In the genomic region with DNA sequence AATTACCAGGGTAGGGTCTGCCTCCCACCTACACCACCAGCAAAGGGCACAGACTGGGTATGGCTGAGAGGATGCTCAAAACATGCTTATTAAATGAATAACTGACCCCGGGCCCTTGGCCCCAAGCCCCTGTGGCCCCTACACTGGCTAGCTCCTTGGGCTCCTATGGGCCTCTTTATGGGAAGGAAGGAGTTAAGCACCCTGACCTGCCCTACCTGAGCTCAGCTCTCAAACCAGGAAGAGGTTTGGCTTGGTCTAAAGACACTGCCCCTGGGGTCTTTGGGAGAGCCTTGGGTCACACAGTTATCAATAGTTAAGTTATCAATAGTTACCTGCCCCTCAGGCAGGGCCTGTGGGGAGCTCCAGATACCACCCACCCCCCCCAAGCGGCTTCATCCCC, we compare ENCODE assay signal across 2 cellular contexts.
TF ChIP-seq lines count a peak whose summit lies in the region.

No MANE protein-coding gene starts in this region.

TF ChIP-seq in A549, 52 proteins besides CTCF, POLR2A, EP300 and RAD21:
- TF ChIP-seq GATA3 (IDR thresholded peaks at IDR 0.05; ENCODE audit: borderline replicate concordance) = no peak
- no peak for TF ChIP-seq MAFK (IDR thresholded peaks at IDR 0.05; ENCODE audit: partially characterized antibody)
- no peak for TF ChIP-seq RARB (CRISPR knock-in tag; IDR thresholded peaks at IDR 0.05)
- TF ChIP-seq, protein P1, sequence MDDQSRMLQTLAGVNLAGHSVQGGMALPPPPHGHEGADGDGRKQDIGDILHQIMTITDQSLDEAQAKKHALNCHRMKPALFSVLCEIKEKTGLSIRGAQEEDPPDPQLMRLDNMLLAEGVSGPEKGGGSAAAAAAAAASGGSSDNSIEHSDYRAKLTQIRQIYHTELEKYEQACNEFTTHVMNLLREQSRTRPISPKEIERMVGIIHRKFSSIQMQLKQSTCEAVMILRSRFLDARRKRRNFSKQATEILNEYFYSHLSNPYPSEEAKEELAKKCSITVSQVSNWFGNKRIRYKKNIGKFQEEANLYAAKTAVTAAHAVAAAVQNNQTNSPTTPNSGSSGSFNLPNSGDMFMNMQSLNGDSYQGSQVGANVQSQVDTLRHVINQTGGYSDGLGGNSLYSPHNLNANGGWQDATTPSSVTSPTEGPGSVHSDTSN (IDR thresholded peaks at IDR 0.05) = no peak
- no peak for TF ChIP-seq ZFP36 (IDR thresholded peaks at IDR 0.05; ENCODE audit: borderline replicate concordance, partially characterized antibody)
- TF ChIP-seq, protein P2, sequence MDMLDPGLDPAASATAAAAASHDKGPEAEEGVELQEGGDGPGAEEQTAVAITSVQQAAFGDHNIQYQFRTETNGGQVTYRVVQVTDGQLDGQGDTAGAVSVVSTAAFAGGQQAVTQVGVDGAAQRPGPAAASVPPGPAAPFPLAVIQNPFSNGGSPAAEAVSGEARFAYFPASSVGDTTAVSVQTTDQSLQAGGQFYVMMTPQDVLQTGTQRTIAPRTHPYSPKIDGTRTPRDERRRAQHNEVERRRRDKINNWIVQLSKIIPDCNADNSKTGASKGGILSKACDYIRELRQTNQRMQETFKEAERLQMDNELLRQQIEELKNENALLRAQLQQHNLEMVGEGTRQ (IDR thresholded peaks at IDR 0.05) = no peak
- TF ChIP-seq FOSL2 (IDR thresholded peaks at IDR 0.05) = no peak
- TF ChIP-seq FOSL2 (CRISPR knock-in tag; IDR thresholded peaks at IDR 0.05) = no peak
- no peak for TF ChIP-seq ZSCAN20 (CRISPR knock-in tag; IDR thresholded peaks at IDR 0.05)
- TF ChIP-seq POLR2AphosphoS2 (conservative IDR thresholded peaks at IDR 0.05; ENCODE audit: low read length) = no peak
- TF ChIP-seq TP53 (CRISPR knock-in tag; IDR thresholded peaks at IDR 0.05) = no peak
- no peak for TF ChIP-seq FOXS1 (CRISPR knock-in tag; IDR thresholded peaks at IDR 0.05)
- no peak for TF ChIP-seq ZC3H11A (IDR thresholded peaks at IDR 0.05)
- no peak for TF ChIP-seq NR3C1 (IDR thresholded peaks at IDR 0.05)
TF ChIP-seq in A549: peak in this region for 0.

TF ChIP-seq in HCT116, 20 proteins besides CTCF, POLR2A, EP300 and RAD21:
- TF ChIP-seq CBX3 (IDR thresholded peaks at IDR 0.05; ENCODE audit: low read depth) = no peak
- no peak for TF ChIP-seq EZH2phosphoT487 (IDR thresholded peaks at IDR 0.05; ENCODE audit: borderline replicate concordance)
- TF ChIP-seq, protein P3, sequence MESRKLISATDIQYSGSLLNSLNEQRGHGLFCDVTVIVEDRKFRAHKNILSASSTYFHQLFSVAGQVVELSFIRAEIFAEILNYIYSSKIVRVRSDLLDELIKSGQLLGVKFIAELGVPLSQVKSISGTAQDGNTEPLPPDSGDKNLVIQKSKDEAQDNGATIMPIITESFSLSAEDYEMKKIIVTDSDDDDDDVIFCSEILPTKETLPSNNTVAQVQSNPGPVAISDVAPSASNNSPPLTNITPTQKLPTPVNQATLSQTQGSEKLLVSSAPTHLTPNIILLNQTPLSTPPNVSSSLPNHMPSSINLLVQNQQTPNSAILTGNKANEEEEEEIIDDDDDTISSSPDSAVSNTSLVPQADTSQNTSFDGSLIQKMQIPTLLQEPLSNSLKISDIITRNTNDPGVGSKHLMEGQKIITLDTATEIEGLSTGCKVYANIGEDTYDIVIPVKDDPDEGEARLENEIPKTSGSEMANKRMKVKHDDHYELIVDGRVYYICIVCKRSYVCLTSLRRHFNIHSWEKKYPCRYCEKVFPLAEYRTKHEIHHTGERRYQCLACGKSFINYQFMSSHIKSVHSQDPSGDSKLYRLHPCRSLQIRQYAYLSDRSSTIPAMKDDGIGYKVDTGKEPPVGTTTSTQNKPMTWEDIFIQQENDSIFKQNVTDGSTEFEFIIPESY (IDR thresholded peaks at IDR 0.05; ENCODE audit: extremely low read depth, insufficient replicate concordance, low read length) = no peak
- no peak for TF ChIP-seq EZH2 (IDR thresholded peaks at IDR 0.05)
- no peak for TF ChIP-seq YY1 (IDR thresholded peaks at IDR 0.05; ENCODE audit: extremely low read depth, insufficient replicate concordance, low read depth, low read length)
- TF ChIP-seq TCF7L2 (IDR thresholded peaks at IDR 0.05; ENCODE audit: borderline replicate concordance, extremely low read depth, insufficient read depth, insufficient read length) = no peak
- TF ChIP-seq SIN3A (IDR thresholded peaks at IDR 0.05; ENCODE audit: low read depth) = no peak
- no peak for TF ChIP-seq SP1 (IDR thresholded peaks at IDR 0.05; ENCODE audit: low read depth)
- no peak for TF ChIP-seq ZFX (IDR thresholded peaks at IDR 0.05)
- no peak for TF ChIP-seq EGR1 (IDR thresholded peaks at IDR 0.05; ENCODE audit: low read depth)
- TF ChIP-seq POLR2AphosphoS5 (IDR thresholded peaks at IDR 0.05; ENCODE audit: low read depth, low read length) = no peak
- no peak for TF ChIP-seq MAX (IDR thresholded peaks at IDR 0.05)
- no peak for TF ChIP-seq FOSL1 (IDR thresholded peaks at IDR 0.05; ENCODE audit: low read depth)
- TF ChIP-seq CEBPB (IDR thresholded peaks at IDR 0.05; ENCODE audit: low read depth) = no peak
- no peak for TF ChIP-seq ZNF274 (IDR thresholded peaks at IDR 0.05; ENCODE audit: low read depth, low read length)
- TF ChIP-seq, protein P4, sequence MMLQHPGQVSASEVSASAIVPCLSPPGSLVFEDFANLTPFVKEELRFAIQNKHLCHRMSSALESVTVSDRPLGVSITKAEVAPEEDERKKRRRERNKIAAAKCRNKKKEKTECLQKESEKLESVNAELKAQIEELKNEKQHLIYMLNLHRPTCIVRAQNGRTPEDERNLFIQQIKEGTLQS (IDR thresholded peaks at IDR 0.05) = no peak
- no peak for TF ChIP-seq JUND (IDR thresholded peaks at IDR 0.05)
- no peak for TF ChIP-seq SRF (IDR thresholded peaks at IDR 0.05; ENCODE audit: low read depth)
